In genomic region chr11:118923721-118924587, GRCh38 we compare ENCODE assay signal across 8 cellular contexts. TPM values are rescaled to one million over a fixed set of nuclear protein-coding genes. Genes with fewer than 3 reads are reported as not detected.
A peak's percentile ranks its signal among the peaks of the same experiment; 100 is the strongest.
DNase-seq lines count a peak whose midpoint lies in the region; ATAC-seq and TF ChIP-seq lines count a peak whose summit lies in the region.

No MANE protein-coding gene starts in this region.

- peak overlapping the region; percentile 97 for H3K4me2 ChIP-seq in PC-3 (ENCODE audit: low read length)

- H3F3A ChIP-seq in PC-3 (ENCODE audit: low read length, unreplicated experiment) = peaks cover 12% of the 10 kb centered on the region

- peak in 1 of 3 donors; percentile 48 for DNase-seq in CD4-positive, CD25-positive, alpha-beta regulatory T cell
- DNase-seq in PC-3 (peak; percentile 32), NCI-H524 treated with DMSO at 0.1 percent for 48 hours (lab: John Stamatoyannopoulos, UW) (no peak), KG1 (lab: John Stamatoyannopoulos, UW) (no peak), kidney glomerular epithelial cell (lab: John Stamatoyannopoulos, UW) (no peak)
- DNase-seq in effector memory CD8-positive, alpha-beta T cell = peak in 1 of 3 experiments; percentile 37

- no TSS peak for BruUV-seq in PC-3 (replicated peaks; lab: Mats Ljungman, UMichigan)

- no peaks in the 10 kb centered on the region for H3K9me2 ChIP-seq in PC-3 (replicated peaks; ENCODE audit: low read length)

- ATAC-seq in CD4-positive, CD25-positive, alpha-beta regulatory T cell (ENCODE audit: low read depth in 2 of 2) = no peak
- ATAC-seq in PC-3 = no peak
- no peak for ATAC-seq in effector memory CD8-positive, alpha-beta T cell (replicated peaks)
- ATAC-seq in HG02840 (IDR thresholded peaks at IDR 0.05; ENCODE audit: low FRiP score, unreplicated experiment) = no peak

- peaks cover 78% of the 10 kb centered on the region for H3K79me2 ChIP-seq in PC-3 (ENCODE audit: low read length)

- peaks cover 0 to 58% (median 44%) of the 10 kb centered on the region in 4 donors for H3K4me1 Mint-ChIP-seq in CD4-positive, CD25-positive, alpha-beta regulatory T cell
- peaks cover 60 to 68% of the 10 kb centered on the region in 2 donors for H3K4me1 Mint-ChIP-seq in effector memory CD8-positive, alpha-beta T cell (ENCODE audit: low read depth in 2 of 2)
- H3K4me1 Mint-ChIP-seq in nephron = peaks cover 66% of the 10 kb centered on the region

- no peaks in the 10 kb centered on the region for H3K27me3 ChIP-seq in CD4-positive, CD25-positive, alpha-beta regulatory T cell (ENCODE audit: control insufficient read depth, insufficient read depth, low read length)
- no peaks in the 10 kb centered on the region for H3K27me3 ChIP-seq in PC-3 (ENCODE audit: low read length)

- CTCF ChIA-PET in PC-3 (lab: Charles Lee) = interaction anchor here (0.5 kb wide), 1 partner anchor 725 kb away, joined by 6 read pairs; no protein-coding TSS in a partner anchor

- H3K27ac Mint-ChIP-seq in CD4-positive, CD25-positive, alpha-beta regulatory T cell = peak overlapping the region; percentile 94 to 98 (median 96)
- H3K27ac Mint-ChIP-seq in effector memory CD8-positive, alpha-beta T cell = peak overlapping the region; percentile 94 to 99
- H3K27ac Mint-ChIP-seq in nephron = peak overlapping the region; percentile 84 to 96 (median 90)

- H3K4me3 ChIP-seq in CD4-positive, CD25-positive, alpha-beta regulatory T cell (ENCODE audit: low read depth, low read length) = peak overlapping the region; percentile 98
- H3K4me3 ChIP-seq in PC-3 (ENCODE audit: low read length) = peak overlapping the region; percentile 94

- H3K9ac ChIP-seq in PC-3 (ENCODE audit: low read length) = peak overlapping the region; percentile 84

- peaks cover 82% of the 10 kb centered on the region for H3K4me1 ChIP-seq in CD4-positive, CD25-positive, alpha-beta regulatory T cell (ENCODE audit: control insufficient read depth, insufficient read depth, low read length, poor library complexity, severe bottlenecking)
- H3K4me1 ChIP-seq in PC-3 (ENCODE audit: insufficient read depth, low read length) = peaks cover 69% of the 10 kb centered on the region

- H3K27ac ChIP-seq in CD4-positive, CD25-positive, alpha-beta regulatory T cell (ENCODE audit: insufficient read depth, low read length, poor library complexity, severe bottlenecking) = peak overlapping the region; percentile 100
- H3K27ac ChIP-seq in PC-3 (ENCODE audit: low read length) = peak overlapping the region; percentile 97

- peak overlapping the region; percentile 88 to 100 (median 98) for H3K4me3 Mint-ChIP-seq in CD4-positive, CD25-positive, alpha-beta regulatory T cell
- H3K4me3 Mint-ChIP-seq in effector memory CD8-positive, alpha-beta T cell = peak overlapping the region; percentile 91 to 94
- peak overlapping the region; percentile 91 to 99 (median 91) for H3K4me3 Mint-ChIP-seq in nephron

- H2AFZ ChIP-seq in PC-3 (ENCODE audit: low read length) = no peak overlapping the region

- intact Hi-C loops in PC-3 (cut with micrococcal nuclease) = no loop called here

- peaks cover 23% of the 10 kb centered on the region for H4K20me1 ChIP-seq in PC-3 (ENCODE audit: low read length)

- POLR2A ChIA-PET in PC-3 (lab: Charles Lee; ENCODE audit: unreplicated experiment) = interaction anchor here (0.6 to 1.1 kb wide), 3 partner anchors 10 to 14 kb away, joined by 3 to 11 read pairs (median 5); no protein-coding TSS in a partner anchor

- peaks cover 0 to 7% (median 0%) of the 10 kb centered on the region in 7 donors for H3K9me3 Mint-ChIP-seq in CD4-positive, CD25-positive, alpha-beta regulatory T cell
- H3K9me3 Mint-ChIP-seq in effector memory CD8-positive, alpha-beta T cell = no peaks in the 10 kb centered on the region
- H3K9me3 Mint-ChIP-seq in nephron = no peaks in the 10 kb centered on the region

- TF ChIP-seq CTCF in PC-3 (conservative IDR thresholded peaks at IDR 0.05; ENCODE audit: low read depth, low read length) (no peak), nephron (IDR thresholded peaks at IDR 0.05; ENCODE audit: unreplicated experiment in 3 of 3) (no peak)

- H3K9me3 ChIP-seq in CD4-positive, CD25-positive, alpha-beta regulatory T cell (ENCODE audit: control insufficient read depth in 2 of 2, low read length in 2 of 2) = no peaks in the 10 kb centered on the region
- H3K9me3 ChIP-seq in PC-3 (ENCODE audit: low read length) = no peaks in the 10 kb centered on the region

- H3K36me3 ChIP-seq in CD4-positive, CD25-positive, alpha-beta regulatory T cell (ENCODE audit: control insufficient read depth, insufficient read depth, low read length) = no peaks in the 10 kb centered on the region
- H3K36me3 ChIP-seq in PC-3 (ENCODE audit: low read depth, low read length) = no peaks in the 10 kb centered on the region

- H3K27me3 Mint-ChIP-seq in CD4-positive, CD25-positive, alpha-beta regulatory T cell = peaks cover 14% of the 10 kb centered on the region
- no peaks in the 10 kb centered on the region for H3K27me3 Mint-ChIP-seq in effector memory CD8-positive, alpha-beta T cell
- peaks cover 3% of the 10 kb centered on the region for H3K27me3 Mint-ChIP-seq in nephron (ENCODE audit: low read depth)

- H3K36me3 Mint-ChIP-seq in CD4-positive, CD25-positive, alpha-beta regulatory T cell = peaks cover 30% of the 10 kb centered on the region
- H3K36me3 Mint-ChIP-seq in effector memory CD8-positive, alpha-beta T cell (ENCODE audit: insufficient read depth) = peaks cover 87% of the 10 kb centered on the region
- no peaks in the 10 kb centered on the region for H3K36me3 Mint-ChIP-seq in nephron (ENCODE audit: low read depth)

RNA-seq across cellular contexts. Expression of gene BCL9L, which starts 1.8 kb away (rescaled TPM):
- total RNA-seq in CD4-positive, CD25-positive, alpha-beta regulatory T cell = 229 TPM
- polyA plus RNA-seq in CD4-positive, CD25-positive, alpha-beta regulatory T cell = 1 to 10 TPM; 2.1 to 4.1 (median 3.1) TPM
- 49.7 and 68.2 TPM in 2 replicates for total RNA-seq in PC-3 (2014; rRNA removed)

RNA-seq across cellular contexts. Expression of gene UPK2, which starts 32.1 kb away (rescaled TPM):
- not detected for total RNA-seq in CD4-positive, CD25-positive, alpha-beta regulatory T cell
- under 1 TPM; 0.19 to 0.42 (median 0.23) TPM for polyA plus RNA-seq in CD4-positive, CD25-positive, alpha-beta regulatory T cell
- 0.44 TPM in 1 of 2 replicates, not detected in the other for total RNA-seq in PC-3 (2014; rRNA removed)

RNA-seq across cellular contexts. Expression of gene CXCR5, which starts 40.3 kb away (rescaled TPM):
- total RNA-seq in CD4-positive, CD25-positive, alpha-beta regulatory T cell = 4.8 TPM
- polyA plus RNA-seq in CD4-positive, CD25-positive, alpha-beta regulatory T cell = 10 to 100 TPM in 1 of 4 donors, 1 to 10 TPM in 3; 3.3 to 10.7 (median 6.0) TPM
- total RNA-seq in PC-3 (2014; rRNA removed) = not detected in 2 replicates

RNA-seq across cellular contexts. Expression of gene FOXR1, which starts 47.6 kb away (rescaled TPM):
- not detected for total RNA-seq in CD4-positive, CD25-positive, alpha-beta regulatory T cell
- not detected for polyA plus RNA-seq in CD4-positive, CD25-positive, alpha-beta regulatory T cell
- not detected in 2 replicates for total RNA-seq in PC-3 (2014; rRNA removed)
